Comparison of ENCODE assay signal across 2 cellular contexts in the genomic region with DNA sequence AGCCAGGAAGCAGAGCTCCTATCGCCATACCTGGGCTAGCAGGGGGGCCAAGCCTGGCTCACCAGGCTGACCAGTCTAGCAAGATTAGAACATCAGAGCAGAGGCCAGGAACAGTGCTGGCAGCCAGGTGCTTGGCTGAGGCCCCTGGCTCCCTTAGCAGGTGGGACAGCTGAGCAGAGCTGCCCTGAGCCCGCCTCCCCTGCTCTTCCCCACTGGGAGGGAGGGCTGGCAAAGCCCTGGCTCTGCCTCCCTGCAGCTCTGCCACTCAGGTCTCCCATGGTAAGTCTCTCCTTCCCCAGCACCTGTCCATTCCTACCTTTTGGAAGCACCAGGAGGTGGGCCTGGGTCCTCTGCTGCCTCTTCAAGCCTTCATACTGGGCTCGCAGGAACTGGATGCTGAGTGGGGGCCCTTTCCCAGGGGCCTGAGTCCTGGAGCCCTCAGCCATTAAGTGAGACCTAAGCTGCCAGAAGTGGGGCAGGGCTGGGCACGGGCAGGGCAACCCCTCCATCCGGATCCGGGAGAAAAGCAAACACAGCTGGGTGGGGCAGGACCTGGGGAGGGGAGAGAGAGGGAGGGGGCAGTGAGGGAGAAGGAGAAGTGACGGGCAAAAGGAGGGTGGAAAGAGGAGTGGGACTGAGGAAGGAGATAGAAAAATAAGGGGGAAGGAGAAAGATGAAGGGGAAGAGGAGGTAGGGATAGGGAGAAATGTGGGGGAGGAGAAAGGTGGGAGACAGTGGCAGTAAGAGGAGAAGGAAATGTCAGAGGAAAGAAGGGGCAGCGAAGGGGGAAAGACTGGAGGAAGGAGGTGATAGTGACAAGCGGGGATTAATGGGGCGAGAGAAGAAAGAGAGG.
TF ChIP-seq lines count a peak whose summit lies in the region.

No MANE protein-coding gene starts in this region.

TF ChIP-seq in A549, 52 proteins besides CTCF, POLR2A, EP300 and RAD21:
- TF ChIP-seq NFE2L2 (conservative IDR thresholded peaks at IDR 0.05; ENCODE audit: low read length) = no peak
- TF ChIP-seq, protein P1, sequence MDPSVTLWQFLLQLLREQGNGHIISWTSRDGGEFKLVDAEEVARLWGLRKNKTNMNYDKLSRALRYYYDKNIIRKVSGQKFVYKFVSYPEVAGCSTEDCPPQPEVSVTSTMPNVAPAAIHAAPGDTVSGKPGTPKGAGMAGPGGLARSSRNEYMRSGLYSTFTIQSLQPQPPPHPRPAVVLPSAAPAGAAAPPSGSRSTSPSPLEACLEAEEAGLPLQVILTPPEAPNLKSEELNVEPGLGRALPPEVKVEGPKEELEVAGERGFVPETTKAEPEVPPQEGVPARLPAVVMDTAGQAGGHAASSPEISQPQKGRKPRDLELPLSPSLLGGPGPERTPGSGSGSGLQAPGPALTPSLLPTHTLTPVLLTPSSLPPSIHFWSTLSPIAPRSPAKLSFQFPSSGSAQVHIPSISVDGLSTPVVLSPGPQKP (IDR thresholded peaks at IDR 0.05; ENCODE audit: low read depth, low read length) = no peak
- TF ChIP-seq SREBF2 (IDR thresholded peaks at IDR 0.05) = no peak
- TF ChIP-seq RCOR1 (IDR thresholded peaks at IDR 0.05; ENCODE audit: low read depth, low read length) = no peak
- no peak for TF ChIP-seq TP53 (CRISPR knock-in tag; IDR thresholded peaks at IDR 0.05)
- TF ChIP-seq CHD2 (IDR thresholded peaks at IDR 0.05; ENCODE audit: low read length, partially characterized antibody) = no peak
- no peak for TF ChIP-seq ZC3H11A (IDR thresholded peaks at IDR 0.05)
- no peak for TF ChIP-seq CBX2 (IDR thresholded peaks at IDR 0.05; ENCODE audit: borderline replicate concordance, low read depth)
- TF ChIP-seq, protein P2, sequence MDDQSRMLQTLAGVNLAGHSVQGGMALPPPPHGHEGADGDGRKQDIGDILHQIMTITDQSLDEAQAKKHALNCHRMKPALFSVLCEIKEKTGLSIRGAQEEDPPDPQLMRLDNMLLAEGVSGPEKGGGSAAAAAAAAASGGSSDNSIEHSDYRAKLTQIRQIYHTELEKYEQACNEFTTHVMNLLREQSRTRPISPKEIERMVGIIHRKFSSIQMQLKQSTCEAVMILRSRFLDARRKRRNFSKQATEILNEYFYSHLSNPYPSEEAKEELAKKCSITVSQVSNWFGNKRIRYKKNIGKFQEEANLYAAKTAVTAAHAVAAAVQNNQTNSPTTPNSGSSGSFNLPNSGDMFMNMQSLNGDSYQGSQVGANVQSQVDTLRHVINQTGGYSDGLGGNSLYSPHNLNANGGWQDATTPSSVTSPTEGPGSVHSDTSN (IDR thresholded peaks at IDR 0.05) = no peak

TF ChIP-seq in HCT116, 20 proteins besides CTCF, POLR2A, EP300 and RAD21:
- TF ChIP-seq, protein P3, sequence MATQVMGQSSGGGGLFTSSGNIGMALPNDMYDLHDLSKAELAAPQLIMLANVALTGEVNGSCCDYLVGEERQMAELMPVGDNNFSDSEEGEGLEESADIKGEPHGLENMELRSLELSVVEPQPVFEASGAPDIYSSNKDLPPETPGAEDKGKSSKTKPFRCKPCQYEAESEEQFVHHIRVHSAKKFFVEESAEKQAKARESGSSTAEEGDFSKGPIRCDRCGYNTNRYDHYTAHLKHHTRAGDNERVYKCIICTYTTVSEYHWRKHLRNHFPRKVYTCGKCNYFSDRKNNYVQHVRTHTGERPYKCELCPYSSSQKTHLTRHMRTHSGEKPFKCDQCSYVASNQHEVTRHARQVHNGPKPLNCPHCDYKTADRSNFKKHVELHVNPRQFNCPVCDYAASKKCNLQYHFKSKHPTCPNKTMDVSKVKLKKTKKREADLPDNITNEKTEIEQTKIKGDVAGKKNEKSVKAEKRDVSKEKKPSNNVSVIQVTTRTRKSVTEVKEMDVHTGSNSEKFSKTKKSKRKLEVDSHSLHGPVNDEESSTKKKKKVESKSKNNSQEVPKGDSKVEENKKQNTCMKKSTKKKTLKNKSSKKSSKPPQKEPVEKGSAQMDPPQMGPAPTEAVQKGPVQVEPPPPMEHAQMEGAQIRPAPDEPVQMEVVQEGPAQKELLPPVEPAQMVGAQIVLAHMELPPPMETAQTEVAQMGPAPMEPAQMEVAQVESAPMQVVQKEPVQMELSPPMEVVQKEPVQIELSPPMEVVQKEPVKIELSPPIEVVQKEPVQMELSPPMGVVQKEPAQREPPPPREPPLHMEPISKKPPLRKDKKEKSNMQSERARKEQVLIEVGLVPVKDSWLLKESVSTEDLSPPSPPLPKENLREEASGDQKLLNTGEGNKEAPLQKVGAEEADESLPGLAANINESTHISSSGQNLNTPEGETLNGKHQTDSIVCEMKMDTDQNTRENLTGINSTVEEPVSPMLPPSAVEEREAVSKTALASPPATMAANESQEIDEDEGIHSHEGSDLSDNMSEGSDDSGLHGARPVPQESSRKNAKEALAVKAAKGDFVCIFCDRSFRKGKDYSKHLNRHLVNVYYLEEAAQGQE (IDR thresholded peaks at IDR 0.05; ENCODE audit: low read depth) = no peak
- TF ChIP-seq JUND (IDR thresholded peaks at IDR 0.05) (no peak), EGR1 (IDR thresholded peaks at IDR 0.05; ENCODE audit: low read depth) (no peak), SP1 (IDR thresholded peaks at IDR 0.05; ENCODE audit: low read depth) (no peak), FOSL1 (IDR thresholded peaks at IDR 0.05; ENCODE audit: low read depth) (no peak), EZH2phosphoT487 (IDR thresholded peaks at IDR 0.05; ENCODE audit: borderline replicate concordance) (no peak), SRF (IDR thresholded peaks at IDR 0.05; ENCODE audit: low read depth) (no peak), EZH2 (IDR thresholded peaks at IDR 0.05) (no peak), CBX3 (IDR thresholded peaks at IDR 0.05; ENCODE audit: low read depth) (no peak)
- TF ChIP-seq, protein P4, sequence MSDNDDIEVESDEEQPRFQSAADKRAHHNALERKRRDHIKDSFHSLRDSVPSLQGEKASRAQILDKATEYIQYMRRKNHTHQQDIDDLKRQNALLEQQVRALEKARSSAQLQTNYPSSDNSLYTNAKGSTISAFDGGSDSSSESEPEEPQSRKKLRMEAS (IDR thresholded peaks at IDR 0.05) = no peak
TF ChIP-seq in HCT116: peak in this region for 0.
